ENCODE assay signal across 12 cellular contexts in the genomic region with DNA sequence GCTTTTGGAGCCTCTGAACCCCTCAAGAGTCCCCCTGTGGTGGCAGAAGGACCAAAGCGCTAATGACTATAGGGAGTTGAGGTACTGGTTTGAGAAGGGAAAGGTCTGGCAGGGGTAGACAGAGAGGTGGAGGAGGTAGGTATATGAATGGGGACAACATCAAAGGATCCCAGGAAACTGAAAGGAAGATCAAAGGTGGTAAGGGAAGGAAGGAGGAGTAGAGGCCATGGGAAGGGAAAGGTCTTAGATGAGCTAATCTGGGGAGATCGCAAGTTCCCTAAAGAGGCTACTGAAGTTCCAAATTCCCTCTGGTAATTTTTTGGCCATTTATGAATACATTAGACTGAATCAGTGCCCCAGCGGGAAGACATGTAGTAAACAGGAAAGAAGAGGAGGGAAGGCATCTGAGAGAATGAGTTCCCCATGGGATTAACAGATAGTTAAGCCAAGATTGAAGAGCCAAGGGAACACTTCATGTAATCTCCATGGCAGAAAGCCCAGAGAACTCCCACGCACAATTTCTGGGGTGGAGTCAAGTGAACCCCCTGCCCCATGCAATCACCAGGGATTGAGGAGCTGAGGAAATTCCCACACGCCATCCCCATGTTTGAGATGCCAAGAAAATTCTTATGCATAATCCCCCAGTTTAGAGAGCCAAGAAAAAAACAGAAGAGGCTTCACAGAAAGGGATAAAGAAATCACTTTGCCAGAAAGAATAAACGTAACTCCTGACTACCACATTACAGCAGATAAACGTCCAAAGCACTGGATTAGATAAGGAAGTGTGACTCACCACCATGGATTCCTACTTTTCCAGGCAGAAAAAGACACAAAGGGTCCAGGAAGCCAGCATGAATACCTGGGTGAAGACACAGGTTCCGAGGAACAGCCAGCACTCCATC. TPM values are rescaled to one million over a fixed set of nuclear protein-coding genes. Genes with fewer than 3 reads are reported as not detected.
DNase-seq lines count a peak whose midpoint lies in the region; ATAC-seq and TF ChIP-seq lines count a peak whose summit lies in the region.
"Had no signal": no experiment of that assay in that cellular context is flagged by ENCODE, and none has a peak within 500 bp of the region (broad histone marks: within the 10 kb centered on the region; RNA-seq: fewer than 3 reads in every experiment).

No MANE protein-coding gene starts in this region.

- H3K9ac ChIP-seq in HUES6 (ENCODE audit: low read length) (no peak overlapping the region), mesendoderm (ENCODE audit: low read length) (no peak overlapping the region)

- H2BK15ac ChIP-seq in mesendoderm (replicated peaks; ENCODE audit: low read depth), result no peak overlapping the region

- H4K8ac ChIP-seq in mesendoderm (ENCODE audit: low read depth, low read length), result no peak overlapping the region

- H3K4ac ChIP-seq in mesendoderm (ENCODE audit: low read depth, low read length), result peak overlapping the region; percentile 52

- H3K27ac ChIP-seq in HUES6 (ENCODE audit: low read depth, low read length) (peak overlapping the region; percentile 57; the same call in 1 of the 2 replicates), mesendoderm (ENCODE audit: low read depth, low read length) (peak overlapping the region; percentile 51)
- H3K27ac ChIP-seq in CD4-positive, alpha-beta memory T cell (ENCODE audit: low read depth, low read length), result no peak overlapping the region

- H3K4me2 ChIP-seq in mesendoderm (ENCODE audit: low read length), result no peak overlapping the region

- no peaks in the 10 kb centered on the region for H3K9me3 Mint-ChIP-seq in endothelial cell (ENCODE audit: unreplicated experiment)
- H3K9me3 Mint-ChIP-seq in CD4-positive, alpha-beta memory T cell, result no peaks in the 10 kb centered on the region
- H3K9me3 Mint-ChIP-seq in stimulated activated memory B cell treated with anti-CD40 and anti-IgM and Interleukin-4, amounts not matched to agents 10 μg/mL and 1 μg/mL and 100 μg/mL, for 72 hours, result no peaks in the 10 kb centered on the region

- no peak for ATAC-seq in stimulated activated memory B cell treated with anti-CD40 and anti-IgM and Interleukin-4, amounts not matched to agents 10 μg/mL and 1 μg/mL and 100 μg/mL, for 72 hours

- peaks cover 13% of the 10 kb centered on the region for H3K4me1 Mint-ChIP-seq in endothelial cell (ENCODE audit: unreplicated experiment)
- peaks cover 0 to 2% (median 0%) of the 10 kb centered on the region in 4 donors for H3K4me1 Mint-ChIP-seq in CD4-positive, alpha-beta memory T cell
- peaks cover 5% of the 10 kb centered on the region for H3K4me1 Mint-ChIP-seq in stimulated activated memory B cell treated with anti-CD40 and anti-IgM and Interleukin-4, amounts not matched to agents 10 μg/mL and 1 μg/mL and 100 μg/mL, for 72 hours

- peaks cover 16% of the 10 kb centered on the region; the same call in 1 of the 2 replicates for H3K9me3 ChIP-seq in HUES6 (ENCODE audit: control insufficient read depth, insufficient read depth, low read depth, low read length)
- no peaks in the 10 kb centered on the region for H3K9me3 ChIP-seq in CD4-positive, alpha-beta memory T cell (ENCODE audit: control insufficient read depth in 1 of 2, low read length in 2 of 2)

- H3K4me3 ChIP-seq in HUES6 (ENCODE audit: low read depth, low read length) (no peak overlapping the region; the same call in 1 of the 2 replicates), mesendoderm (ENCODE audit: low read length) (no peak overlapping the region)
- no peak overlapping the region for H3K4me3 ChIP-seq in CD4-positive, alpha-beta memory T cell (ENCODE audit: low read length in 2 of 2)
- H3K4me3 ChIP-seq: coronary artery had no signal

- no peaks in the 10 kb centered on the region for H3K79me1 ChIP-seq in mesendoderm (ENCODE audit: low read length)

- H3K27me3 ChIP-seq in HUES6 (ENCODE audit: control insufficient read depth, insufficient read depth, low read length) (no peaks in the 10 kb centered on the region), mesendoderm (ENCODE audit: insufficient read depth, low read length, poor library complexity) (no peaks in the 10 kb centered on the region)
- no peaks in the 10 kb centered on the region for H3K27me3 ChIP-seq in CD4-positive, alpha-beta memory T cell (ENCODE audit: insufficient read depth, low read length)

- TF ChIP-seq CTCF in endothelial cell (IDR thresholded peaks at IDR 0.05; ENCODE audit: unreplicated experiment), result no peak

- peak overlapping the region; percentile 60 for H3K56ac ChIP-seq in mesendoderm (ENCODE audit: low read length)

- H3K36me3 Mint-ChIP-seq in endothelial cell (ENCODE audit: low read depth, unreplicated experiment), result no peaks in the 10 kb centered on the region
- H3K36me3 Mint-ChIP-seq in CD4-positive, alpha-beta memory T cell, result peaks cover 0 to 4% of the 10 kb centered on the region in 2 donors
- H3K36me3 Mint-ChIP-seq in stimulated activated memory B cell treated with anti-CD40 and anti-IgM and Interleukin-4, amounts not matched to agents 10 μg/mL and 1 μg/mL and 100 μg/mL, for 72 hours, result peaks cover 21% of the 10 kb centered on the region

- H3K4me3 Mint-ChIP-seq in endothelial cell (ENCODE audit: unreplicated experiment), result no peak overlapping the region
- H3K4me3 Mint-ChIP-seq in CD4-positive, alpha-beta memory T cell, result no peak overlapping the region
- H3K4me3 Mint-ChIP-seq in stimulated activated memory B cell treated with anti-CD40 and anti-IgM and Interleukin-4, amounts not matched to agents 10 μg/mL and 1 μg/mL and 100 μg/mL, for 72 hours, result no peak overlapping the region

- no peaks in the 10 kb centered on the region for H3K79me2 ChIP-seq in mesendoderm (ENCODE audit: control insufficient read depth, insufficient read depth, low read length)

- no CpG with 5 or more reads among the region's 8 CpGs for WGBS in mesendoderm (ENCODE audit: extremely low coverage, insufficient coverage, low lambda C conversion rate)

- H3K23ac ChIP-seq in mesendoderm (ENCODE audit: low read length), result no peak overlapping the region

- CTCF ChIA-PET in CD4-positive, alpha-beta memory T cell (lab: Charles Lee; ENCODE audit: partially characterized antibody), result no interaction called here

- POLR2A ChIA-PET in CD4-positive, alpha-beta memory T cell (lab: Charles Lee; ENCODE audit: partially characterized antibody), result no interaction called here

- peaks cover 9% of the 10 kb centered on the region; the same call in 1 of the 2 replicates for H3K4me1 ChIP-seq in HUES6 (ENCODE audit: control insufficient read depth, insufficient read depth, low read length)
- no peaks in the 10 kb centered on the region for H3K4me1 ChIP-seq in mesendoderm (ENCODE audit: control insufficient read depth, low read depth, low read length)
- H3K4me1 ChIP-seq in CD4-positive, alpha-beta memory T cell (ENCODE audit: insufficient read depth, low read length), result no peaks in the 10 kb centered on the region

- peak overlapping the region; percentile 41 for H2BK5ac ChIP-seq in mesendoderm (ENCODE audit: low read length)

- intact Hi-C loops in CD4-positive, alpha-beta memory T cell (cut with micrococcal nuclease), result no loop called here

- peak overlapping the region; percentile 74 for H3K27ac Mint-ChIP-seq in endothelial cell (ENCODE audit: unreplicated experiment)
- no peak overlapping the region for H3K27ac Mint-ChIP-seq in CD4-positive, alpha-beta memory T cell
- H3K27ac Mint-ChIP-seq in stimulated activated memory B cell treated with anti-CD40 and anti-IgM and Interleukin-4, amounts not matched to agents 10 μg/mL and 1 μg/mL and 100 μg/mL, for 72 hours, result no peak overlapping the region

- H3K36me3 ChIP-seq in HUES6 (ENCODE audit: control insufficient read depth, insufficient read depth, low read length), result no peaks in the 10 kb centered on the region
- H3K36me3 ChIP-seq in mesendoderm (ENCODE audit: control insufficient read depth, insufficient read depth, low read length), result no peaks in the 10 kb centered on the region
- H3K36me3 ChIP-seq in CD4-positive, alpha-beta memory T cell (ENCODE audit: insufficient read depth, low read length), result no peaks in the 10 kb centered on the region

- H2BK120ac ChIP-seq in mesendoderm (ENCODE audit: low read depth, low read length), result no peak overlapping the region

- H3K27me3 Mint-ChIP-seq in endothelial cell (ENCODE audit: unreplicated experiment), result peaks cover 6% of the 10 kb centered on the region
- no peaks in the 10 kb centered on the region for H3K27me3 Mint-ChIP-seq in CD4-positive, alpha-beta memory T cell
- no peaks in the 10 kb centered on the region for H3K27me3 Mint-ChIP-seq in stimulated activated memory B cell treated with anti-CD40 and anti-IgM and Interleukin-4, amounts not matched to agents 10 μg/mL and 1 μg/mL and 100 μg/mL, for 72 hours

- H3K18ac ChIP-seq in mesendoderm (ENCODE audit: low read length), result no peak overlapping the region

- H2AK5ac ChIP-seq in mesendoderm (ENCODE audit: low read length), result no peak overlapping the region

- DNase-seq in A172 (ENCODE audit: low spot score), result peak; percentile 74
- no peak for DNase-seq in endothelial cell (ENCODE audit: low spot score)
- peak; percentile 79 for DNase-seq in mesendoderm
- DNase-seq in CD4-positive, alpha-beta memory T cell, result no peak
- no peak for DNase-seq in cerebellar cortex (ENCODE audit: low spot score)
- DNase-seq in nucleus accumbens (lab: John Stamatoyannopoulos, UW), result no peak
- DNase-seq: ACHN, NCI-H1694 treated with DMSO at 0.1 percent for 48 hours, SIG-M5 had no signal

- no peak overlapping the region for H4K5ac ChIP-seq in mesendoderm (ENCODE audit: low read length)

RNA-seq across cellular contexts. Expression of gene ZNF630, which starts 25.8 kb away (rescaled TPM):
- 2.7 and 3.5 TPM in 2 replicates for total RNA-seq in A172 (2014; rRNA removed; shearing (Covaris generic))
- 1.7 TPM for total RNA-seq in endothelial cell (ENCODE audit: unreplicated experiment)
- 0.84 TPM for polyA plus RNA-seq in mesendoderm (2013, experiment 1 of 2)
- polyA plus RNA-seq in mesendoderm (2013, experiment 2 of 2), result 0.85 TPM
- 1 to 10 TPM; 4.9 to 6.1 TPM for total RNA-seq in CD4-positive, alpha-beta memory T cell
- 1 to 10 TPM; 1.0 to 1.3 TPM for polyA plus RNA-seq in CD4-positive, alpha-beta memory T cell

RNA-seq across cellular contexts. Expression of gene SPACA5, which starts 38.9 kb away (rescaled TPM):
- total RNA-seq in A172 (2014; rRNA removed; shearing (Covaris generic)), result not detected in 2 replicates
- total RNA-seq in endothelial cell (ENCODE audit: unreplicated experiment), result not detected
- polyA plus RNA-seq in mesendoderm (2013, experiment 1 of 2), result not detected
- not detected for polyA plus RNA-seq in mesendoderm (2013, experiment 2 of 2)
- not detected for total RNA-seq in CD4-positive, alpha-beta memory T cell
- not detected for polyA plus RNA-seq in CD4-positive, alpha-beta memory T cell

RNA-seq across cellular contexts. Expression of gene ZNF182, which starts 41.9 kb away (rescaled TPM):
- total RNA-seq in A172 (2014; rRNA removed; shearing (Covaris generic)), result 3.6 and 4.2 TPM in 2 replicates
- 7.0 TPM for total RNA-seq in endothelial cell (ENCODE audit: unreplicated experiment)
- 2.2 TPM for polyA plus RNA-seq in mesendoderm (2013, experiment 1 of 2)
- polyA plus RNA-seq in mesendoderm (2013, experiment 2 of 2), result 2.3 TPM
- 10 to 100 TPM; 13.2 to 13.3 TPM for total RNA-seq in CD4-positive, alpha-beta memory T cell
- 1 to 10 TPM; 2.9 to 7.6 TPM for polyA plus RNA-seq in CD4-positive, alpha-beta memory T cell

Comparison
In these comparisons a context has a peak if more than half of its experiments do, and no peak if none do; other contexts are left out.
1. DNase-seq: peak in A172 (single experiment) and mesendoderm (single experiment); none in endothelial cell (single experiment), CD4-positive, alpha-beta memory T cell (0 of 5), cerebellar cortex (single experiment) and nucleus accumbens (0 of 56).